1 cellular context compared by ENCODE assay signal in genomic region chr11:133945087-133945974, GRCh38.
A peak's percentile ranks its signal among the peaks of the same experiment; 100 is the strongest.
TF ChIP-seq lines count a peak whose summit lies in the region.

No MANE protein-coding gene starts in this region.

TF ChIP-seq in HEK293, 187 proteins besides CTCF, POLR2A, EP300 and RAD21 (continued from another document):
- TF ChIP-seq, protein P1, sequence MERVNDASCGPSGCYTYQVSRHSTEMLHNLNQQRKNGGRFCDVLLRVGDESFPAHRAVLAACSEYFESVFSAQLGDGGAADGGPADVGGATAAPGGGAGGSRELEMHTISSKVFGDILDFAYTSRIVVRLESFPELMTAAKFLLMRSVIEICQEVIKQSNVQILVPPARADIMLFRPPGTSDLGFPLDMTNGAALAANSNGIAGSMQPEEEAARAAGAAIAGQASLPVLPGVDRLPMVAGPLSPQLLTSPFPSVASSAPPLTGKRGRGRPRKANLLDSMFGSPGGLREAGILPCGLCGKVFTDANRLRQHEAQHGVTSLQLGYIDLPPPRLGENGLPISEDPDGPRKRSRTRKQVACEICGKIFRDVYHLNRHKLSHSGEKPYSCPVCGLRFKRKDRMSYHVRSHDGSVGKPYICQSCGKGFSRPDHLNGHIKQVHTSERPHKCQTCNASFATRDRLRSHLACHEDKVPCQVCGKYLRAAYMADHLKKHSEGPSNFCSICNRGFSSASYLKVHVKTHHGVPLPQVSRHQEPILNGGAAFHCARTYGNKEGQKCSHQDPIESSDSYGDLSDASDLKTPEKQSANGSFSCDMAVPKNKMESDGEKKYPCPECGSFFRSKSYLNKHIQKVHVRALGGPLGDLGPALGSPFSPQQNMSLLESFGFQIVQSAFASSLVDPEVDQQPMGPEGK (tag by site-specific recombination; IDR thresholded peaks at IDR 0.05), result no peak
- TF ChIP-seq, protein P2, sequence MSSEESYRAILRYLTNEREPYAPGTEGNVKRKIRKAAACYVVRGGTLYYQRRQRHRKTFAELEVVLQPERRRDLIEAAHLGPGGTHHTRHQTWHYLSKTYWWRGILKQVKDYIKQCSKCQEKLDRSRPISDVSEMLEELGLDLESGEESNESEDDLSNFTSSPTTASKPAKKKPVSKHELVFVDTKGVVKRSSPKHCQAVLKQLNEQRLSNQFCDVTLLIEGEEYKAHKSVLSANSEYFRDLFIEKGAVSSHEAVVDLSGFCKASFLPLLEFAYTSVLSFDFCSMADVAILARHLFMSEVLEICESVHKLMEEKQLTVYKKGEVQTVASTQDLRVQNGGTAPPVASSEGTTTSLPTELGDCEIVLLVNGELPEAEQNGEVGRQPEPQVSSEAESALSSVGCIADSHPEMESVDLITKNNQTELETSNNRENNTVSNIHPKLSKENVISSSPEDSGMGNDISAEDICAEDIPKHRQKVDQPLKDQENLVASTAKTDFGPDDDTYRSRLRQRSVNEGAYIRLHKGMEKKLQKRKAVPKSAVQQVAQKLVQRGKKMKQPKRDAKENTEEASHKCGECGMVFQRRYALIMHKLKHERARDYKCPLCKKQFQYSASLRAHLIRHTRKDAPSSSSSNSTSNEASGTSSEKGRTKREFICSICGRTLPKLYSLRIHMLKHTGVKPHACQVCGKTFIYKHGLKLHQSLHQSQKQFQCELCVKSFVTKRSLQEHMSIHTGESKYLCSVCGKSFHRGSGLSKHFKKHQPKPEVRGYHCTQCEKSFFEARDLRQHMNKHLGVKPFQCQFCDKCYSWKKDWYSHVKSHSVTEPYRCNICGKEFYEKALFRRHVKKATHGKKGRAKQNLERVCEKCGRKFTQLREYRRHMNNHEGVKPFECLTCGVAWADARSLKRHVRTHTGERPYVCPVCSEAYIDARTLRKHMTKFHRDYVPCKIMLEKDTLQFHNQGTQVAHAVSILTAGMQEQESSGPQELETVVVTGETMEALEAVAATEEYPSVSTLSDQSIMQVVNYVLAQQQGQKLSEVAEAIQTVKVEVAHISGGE (tag by site-specific recombination; conservative IDR thresholded peaks at IDR 0.05; ENCODE audit: low read depth), result no peak
- TF ChIP-seq, protein P3, sequence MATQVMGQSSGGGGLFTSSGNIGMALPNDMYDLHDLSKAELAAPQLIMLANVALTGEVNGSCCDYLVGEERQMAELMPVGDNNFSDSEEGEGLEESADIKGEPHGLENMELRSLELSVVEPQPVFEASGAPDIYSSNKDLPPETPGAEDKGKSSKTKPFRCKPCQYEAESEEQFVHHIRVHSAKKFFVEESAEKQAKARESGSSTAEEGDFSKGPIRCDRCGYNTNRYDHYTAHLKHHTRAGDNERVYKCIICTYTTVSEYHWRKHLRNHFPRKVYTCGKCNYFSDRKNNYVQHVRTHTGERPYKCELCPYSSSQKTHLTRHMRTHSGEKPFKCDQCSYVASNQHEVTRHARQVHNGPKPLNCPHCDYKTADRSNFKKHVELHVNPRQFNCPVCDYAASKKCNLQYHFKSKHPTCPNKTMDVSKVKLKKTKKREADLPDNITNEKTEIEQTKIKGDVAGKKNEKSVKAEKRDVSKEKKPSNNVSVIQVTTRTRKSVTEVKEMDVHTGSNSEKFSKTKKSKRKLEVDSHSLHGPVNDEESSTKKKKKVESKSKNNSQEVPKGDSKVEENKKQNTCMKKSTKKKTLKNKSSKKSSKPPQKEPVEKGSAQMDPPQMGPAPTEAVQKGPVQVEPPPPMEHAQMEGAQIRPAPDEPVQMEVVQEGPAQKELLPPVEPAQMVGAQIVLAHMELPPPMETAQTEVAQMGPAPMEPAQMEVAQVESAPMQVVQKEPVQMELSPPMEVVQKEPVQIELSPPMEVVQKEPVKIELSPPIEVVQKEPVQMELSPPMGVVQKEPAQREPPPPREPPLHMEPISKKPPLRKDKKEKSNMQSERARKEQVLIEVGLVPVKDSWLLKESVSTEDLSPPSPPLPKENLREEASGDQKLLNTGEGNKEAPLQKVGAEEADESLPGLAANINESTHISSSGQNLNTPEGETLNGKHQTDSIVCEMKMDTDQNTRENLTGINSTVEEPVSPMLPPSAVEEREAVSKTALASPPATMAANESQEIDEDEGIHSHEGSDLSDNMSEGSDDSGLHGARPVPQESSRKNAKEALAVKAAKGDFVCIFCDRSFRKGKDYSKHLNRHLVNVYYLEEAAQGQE (tag by site-specific recombination; IDR thresholded peaks at IDR 0.05), result no peak
- peak; percentile 83 for TF ChIP-seq EGR2 (tag by site-specific recombination; IDR thresholded peaks at IDR 0.05; ENCODE audit: low read depth)
- TF ChIP-seq, protein P4, sequence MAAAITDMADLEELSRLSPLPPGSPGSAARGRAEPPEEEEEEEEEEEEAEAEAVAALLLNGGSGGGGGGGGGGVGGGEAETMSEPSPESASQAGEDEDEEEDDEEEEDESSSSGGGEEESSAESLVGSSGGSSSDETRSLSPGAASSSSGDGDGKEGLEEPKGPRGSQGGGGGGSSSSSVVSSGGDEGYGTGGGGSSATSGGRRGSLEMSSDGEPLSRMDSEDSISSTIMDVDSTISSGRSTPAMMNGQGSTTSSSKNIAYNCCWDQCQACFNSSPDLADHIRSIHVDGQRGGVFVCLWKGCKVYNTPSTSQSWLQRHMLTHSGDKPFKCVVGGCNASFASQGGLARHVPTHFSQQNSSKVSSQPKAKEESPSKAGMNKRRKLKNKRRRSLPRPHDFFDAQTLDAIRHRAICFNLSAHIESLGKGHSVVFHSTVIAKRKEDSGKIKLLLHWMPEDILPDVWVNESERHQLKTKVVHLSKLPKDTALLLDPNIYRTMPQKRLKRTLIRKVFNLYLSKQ (tag by site-specific recombination; IDR thresholded peaks at IDR 0.05; ENCODE audit: borderline replicate concordance), result no peak
